Comparison of ENCODE assay signal across 25 cellular contexts in genomic region chr9:138117101-138117750, GRCh38.
"Had no signal": no experiment of that assay in that cellular context is flagged by ENCODE, and none has a peak within 500 bp of the region (broad histone marks: within the 10 kb centered on the region; RNA-seq: fewer than 3 reads in every experiment).

No MANE protein-coding gene starts in this region.

- H2AFZ ChIP-seq: neural progenitor cell had no signal

- H3K27me3 ChIP-seq: colonic mucosa, dorsolateral prefrontal cortex, gastrocnemius medialis, neural progenitor cell, right lobe of liver had no signal

- H3K27ac ChIP-seq: colonic mucosa, dorsolateral prefrontal cortex, gastrocnemius medialis, lower lobe of right lung, neural progenitor cell, right lobe of liver, thoracic aorta had no signal

- ATAC-seq: gastrocnemius medialis; lower lobe of right lung; natural killer cell; right lobe of liver; stimulated activated naive CD8-positive, alpha-beta T cell treated with anti-CD3 and anti-CD28 coated beads, Interleukin-15, Interleukin-2, amounts not matched to agents 100 U/mL and 50 U/mL, for 24 hours; T-helper 17 cell; WTC11 had no signal

- H3K36me3 ChIP-seq: colonic mucosa, gastrocnemius medialis, lower lobe of right lung, neural progenitor cell, right lobe of liver, thoracic aorta had no signal

- H3K4me1 ChIP-seq: colonic mucosa, gastrocnemius medialis, lower lobe of right lung, neural progenitor cell, right lobe of liver had no signal

- H3K4me3 ChIP-seq: colonic mucosa, dorsolateral prefrontal cortex, gastrocnemius medialis, lower lobe of right lung, neural progenitor cell, right lobe of liver, thoracic aorta had no signal

- DNase-seq: activated CD4-positive, alpha-beta memory T cell treated with anti-CD3 and anti-CD28 coated beads, Interleukin-2, amount 10 ng/mL, durations not matched to agents 7 days and 5 days; activated CD4-positive, alpha-beta T cell treated with anti-CD3 and anti-CD28 coated beads for 1 hour; activated CD4-positive, alpha-beta T cell treated with anti-CD3 and anti-CD28 coated beads, Interleukin-2, amount 10 ng/mL, durations not matched to agents 7 days and 5 days; activated CD8-positive, alpha-beta memory T cell treated with anti-CD3 and anti-CD28 coated beads, Interleukin-2, amount 50 U/mL, for 48 hours; activated T-cell treated with anti-CD3 and anti-CD28 coated beads, Interleukin-2, amount 50 U/mL, for 24 hours; anterior cingulate cortex; cerebellar nuclear complex; colonic mucosa; effector memory CD4-positive, alpha-beta T cell; erythroblast; gastrocnemius medialis; glutamatergic neuron; lower lobe of right lung; mesenchymal stem cell; natural killer cell; stimulated activated CD4-positive, alpha-beta T cell treated with anti-CD3 and anti-CD28 coated beads, Interleukin-12 subunit alpha, Interleukin-12 subunit beta, amount 100 ng/mL, for 4 hours; stimulated activated CD4-positive, alpha-beta T cell treated with anti-CD3 and anti-CD28 coated beads, Interleukin-4, amount 100 ng/mL, for 1 hour; stimulated activated naive CD8-positive, alpha-beta T cell treated with anti-CD3 and anti-CD28 coated beads, Interleukin-15, Interleukin-2, amounts not matched to agents 100 U/mL and 50 U/mL, for 24 hours; SW 1271; T-helper 17 cell had no signal

- H3K9ac ChIP-seq: neural progenitor cell had no signal

- H3K4me2 ChIP-seq: neural progenitor cell had no signal

- H3K9me3 ChIP-seq: colonic mucosa, gastrocnemius medialis, lower lobe of right lung, right lobe of liver, thoracic aorta had no signal
